8 cellular contexts compared by ENCODE assay signal in genomic region chr15:99566157-99566900, GRCh38. TPM values are rescaled to one million over a fixed set of nuclear protein-coding genes. Genes with fewer than 3 reads are reported as not detected.
DNase-seq lines count a peak whose midpoint lies in the region; ATAC-seq and TF ChIP-seq lines count a peak whose summit lies in the region.

No MANE protein-coding gene starts in this region.

- peak overlapping the region; percentile 72 for H3K9ac ChIP-seq in HCT116 (ENCODE audit: low read length)

- POLR2A ChIA-PET in HCT116 (lab: Charles Lee): interaction anchor here (1.2 kb wide), 1 partner anchor 11 kb away, joined by 3 read pairs; no protein-coding TSS in a partner anchor

- TF ChIP-seq POLR2A in HCT116 (IDR thresholded peaks at IDR 0.05; ENCODE audit: borderline replicate concordance, extremely low read depth, insufficient read depth, insufficient read length): no peak

- in situ Hi-C loops in G401 (cut with HindIII; ENCODE audit: low sequenced_read_pairs): no loop called here

- H3K27ac ChIP-seq in HCT116 (ENCODE audit: low read depth, low read length) (peak overlapping the region; percentile 80), lung (ENCODE audit: low read depth in 1 of 2, low read length in 1 of 2) (peak overlapping the region; percentile 99), temporal lobe (ENCODE audit: low read depth, low read length) (peak overlapping the region; percentile 95)

- TF ChIP-seq RAD21 in HCT116 (IDR thresholded peaks at IDR 0.05; ENCODE audit: low read depth): no peak

- peaks cover 8% of the 10 kb centered on the region; the same call in 1 of the 2 replicates for H4K20me1 ChIP-seq in HCT116 (ENCODE audit: insufficient read depth)

- 1% methylated on average over 26 to 69 of the region's 69 CpGs for WGBS in lung, 2 donors

- intact Hi-C loops in HCT116 (cut with micrococcal nuclease): loop anchor here (5.0 kb wide), 1 partner anchor 136 kb away; no protein-coding TSS in a partner anchor

- no peaks in the 10 kb centered on the region for H3K9me2 ChIP-seq in HCT116 (ENCODE audit: insufficient read depth)

- no peaks in the 10 kb centered on the region for H3K4me1 ChIP-seq in BE2C
- H3K4me1 ChIP-seq in HCT116 (ENCODE audit: control insufficient read depth in 1 of 2, insufficient read depth in 2 of 2, low read length in 2 of 2): peaks cover 6 to 15% of the 10 kb centered on the region in 2 experiments; a peak in 3 of 4 replicates
- H3K4me1 ChIP-seq in lung (ENCODE audit: control insufficient read depth in 2 of 2, insufficient read depth in 2 of 2, low read length in 2 of 2): peaks cover 2 to 3% of the 10 kb centered on the region in 2 donors

- H3K27me3 ChIP-seq in BE2C (no peaks in the 10 kb centered on the region), HCT116 (ENCODE audit: insufficient read depth, low read length) (peaks cover 3% of the 10 kb centered on the region; the same call in 1 of the 2 replicates), lung (ENCODE audit: control insufficient read depth, insufficient read depth) (no peaks in the 10 kb centered on the region)

- H3K4me2 ChIP-seq in HCT116 (ENCODE audit: low read length): peak overlapping the region; percentile 88

- H3K36me3 ChIP-seq in BE2C (no peaks in the 10 kb centered on the region), HCT116 (ENCODE audit: control insufficient read depth in 1 of 2, insufficient read depth in 2 of 2, low read length in 2 of 2) (no peaks in the 10 kb centered on the region), lung (ENCODE audit: control insufficient read depth in 2 of 2, insufficient read depth in 2 of 2, low read length in 2 of 2) (no peaks in the 10 kb centered on the region)

- ATAC-seq in HCT116 (peak; percentile 15; the same call in 1 of the 2 replicates), lung (ENCODE audit: insufficient read depth, low FRiP score) (no peak), GM19397 (IDR thresholded peaks at IDR 0.05; ENCODE audit: unreplicated experiment) (no peak)

- BruUV-seq in HCT116 (replicated peaks; lab: Mats Ljungman, UMichigan): no TSS peak

- peak overlapping the region; percentile 75 for H3K4me3 ChIP-seq in BE2C (ENCODE audit: low read depth, low read length)
- H3K4me3 ChIP-seq in HCT116 (replicated peaks in 1 of 2; ENCODE audit: low read depth in 1 of 2, low read length in 2 of 2): peak overlapping the region; percentile 68 to 80
- peak overlapping the region; percentile 88 for H3K4me3 ChIP-seq in lung

- H3K9me3 ChIP-seq in BE2C (no peaks in the 10 kb centered on the region), HCT116 (ENCODE audit: control insufficient read depth in 1 of 2, insufficient read depth in 1 of 2, low read depth in 1 of 2, low read length in 2 of 2) (no peaks in the 10 kb centered on the region), lung (ENCODE audit: control insufficient read depth in 2 of 2, insufficient read depth in 1 of 2, low read length in 1 of 2) (no peaks in the 10 kb centered on the region)

- H3K79me2 ChIP-seq in HCT116 (ENCODE audit: insufficient read depth, low read length): peaks cover 50% of the 10 kb centered on the region

- DNase-seq in BE2C (peak; percentile 28), HCT116 (ENCODE audit: low read depth, low spot score) (no peak), T-helper 2 cell (peak in 3 of 5 experiments; percentile 5 to 53 (median 11)), ecto neural progenitor cell (ENCODE audit: low spot score) (peak; percentile 74), lung (ENCODE audit: low spot score) (peak; percentile 33), G401 (ENCODE audit: low spot score) (no peak)

- TF ChIP-seq CTCF in BE2C (IDR thresholded peaks at IDR 0.05; ENCODE audit: low read depth, low read length) (no peak), HCT116 (IDR thresholded peaks at IDR 0.05 in 2 of 3, conservative IDR thresholded peaks at IDR 0.05 in 1 of 3; ENCODE audit: borderline replicate concordance in 1 of 3, insufficient read depth in 1 of 3, low read depth in 2 of 3, low read length in 2 of 3) (no peak), lung (IDR thresholded peaks at IDR 0.05; ENCODE audit: control extremely low read depth, extremely low read depth) (no peak)

- RAD21 ChIA-PET in HCT116 (lab: Charles Lee; ENCODE audit: low non-redundant PET in 1 of 2, low total read pairs in 2 of 2, uncharacterized antibody in 2 of 2, unreplicated experiment in 2 of 2): no interaction called here

- no peak overlapping the region for H2AFZ ChIP-seq in HCT116 (ENCODE audit: low read depth, low read length, poor library complexity, severe bottlenecking)

- CTCF ChIA-PET in HCT116 (lab: Charles Lee): interaction anchor here (0.7 to 2.9 kb wide), 2 partner anchors 119 to 137 kb away, joined by 3 to 14 read pairs; no protein-coding TSS in a partner anchor

TF ChIP-seq in HCT116, 20 proteins besides CTCF, POLR2A, EP300 and RAD21:
- TF ChIP-seq JUND (IDR thresholded peaks at IDR 0.05) (no peak), SP1 (IDR thresholded peaks at IDR 0.05; ENCODE audit: low read depth) (no peak), ELF1 (IDR thresholded peaks at IDR 0.05; ENCODE audit: borderline replicate concordance, low read depth) (no peak), ZBTB33 (IDR thresholded peaks at IDR 0.05; ENCODE audit: extremely low read depth, insufficient replicate concordance, low read length) (no peak), ZNF274 (IDR thresholded peaks at IDR 0.05; ENCODE audit: low read depth, low read length) (no peak), CBX3 (IDR thresholded peaks at IDR 0.05; ENCODE audit: low read depth) (no peak), EZH2phosphoT487 (IDR thresholded peaks at IDR 0.05; ENCODE audit: borderline replicate concordance) (no peak), EGR1 (IDR thresholded peaks at IDR 0.05; ENCODE audit: low read depth) (no peak), SRF (IDR thresholded peaks at IDR 0.05; ENCODE audit: low read depth) (no peak), EZH2 (IDR thresholded peaks at IDR 0.05) (no peak), REST (IDR thresholded peaks at IDR 0.05; ENCODE audit: low read depth) (no peak), POLR2AphosphoS5 (IDR thresholded peaks at IDR 0.05; ENCODE audit: low read depth, low read length) (no peak), TCF7L2 (IDR thresholded peaks at IDR 0.05; ENCODE audit: borderline replicate concordance, extremely low read depth, insufficient read depth, insufficient read length) (no peak), SIN3A (IDR thresholded peaks at IDR 0.05; ENCODE audit: low read depth) (no peak), FOSL1 (IDR thresholded peaks at IDR 0.05; ENCODE audit: low read depth) (no peak)

RNA-seq across cellular contexts. Expression of gene MEF2A, which starts 0.5 kb away (rescaled TPM):
- polyA plus RNA-seq in BE2C (2012; ENCODE audit: insufficient read depth, insufficient read length, low read depth): 22.5 TPM
- total RNA-seq in HCT116 (2021; ENCODE audit: unreplicated experiment) (29.6 TPM), lung (100 to 1,000 TPM in 1 of 2 donors, 10 to 100 TPM in 1; 65.5 to 140 TPM), temporal lobe (38.4 TPM)
- 15.3 and 15.5 TPM in 2 replicates for polyA plus RNA-seq in HCT116 (2012)
- polyA plus RNA-seq in lung: 10 to 100 TPM; 26.0 to 30.6 TPM
- 13.6 and 25.1 TPM in 2 replicates for total RNA-seq in G401 (2014; rRNA removed; shearing (Covaris generic))

Comparison
In these comparisons a context has a peak if more than half of its experiments do, and no peak if none do; other contexts are left out.
1. DNase-seq: peak in BE2C (single experiment), T-helper 2 cell (3 of 5), ecto neural progenitor cell (single experiment) and lung (single experiment); none in HCT116 (single experiment) and G401 (single experiment).
2. Peak in every context shown above with its lines, with median percentiles within 50 percentile points of each other: H3K4me3 ChIP-seq and H3K27ac ChIP-seq.